Comparison of ENCODE assay signal across 12 cellular contexts in genomic region chr4:155974476-155974749, GRCh38. TPM values are rescaled to one million over a fixed set of nuclear protein-coding genes. Genes with fewer than 3 reads are reported as not detected.
DNase-seq lines count a peak whose midpoint lies in the region; ATAC-seq and TF ChIP-seq lines count a peak whose summit lies in the region.
"Had no signal": no experiment of that assay in that cellular context is flagged by ENCODE, and none has a peak within 500 bp of the region (broad histone marks: within the 10 kb centered on the region; RNA-seq: fewer than 3 reads in every experiment).

No MANE protein-coding gene starts in this region.

- H3K4me1 Mint-ChIP-seq in activated CD4-positive, alpha-beta T cell treated with anti-CD3 and anti-CD28 coated beads, Interleukin-2, amount 10 ng/mL, durations not matched to agents 7 days and 5 days, result no peaks in the 10 kb centered on the region
- H3K4me1 Mint-ChIP-seq: T-cell had no signal

- TF ChIP-seq CTCF in GM12864 (IDR thresholded peaks at IDR 0.05; ENCODE audit: low read depth, low read length, missing control alignments), result no peak

- no peaks in the 10 kb centered on the region for H3K9me3 Mint-ChIP-seq in activated CD4-positive, alpha-beta T cell treated with anti-CD3 and anti-CD28 coated beads, Interleukin-2, amount 10 ng/mL, durations not matched to agents 7 days and 5 days

- peaks cover 7% of the 10 kb centered on the region; the same call in 1 of the 2 replicates for H3K9me3 ChIP-seq in HUES64 (ENCODE audit: insufficient read depth, low read depth, low read length)

- H3K27ac ChIP-seq in HUES64 (ENCODE audit: low read depth, low read length), result peak overlapping the region; percentile 23; the same call in 1 of the 2 replicates
- H3K27ac ChIP-seq: spleen had no signal

- no peak overlapping the region for H3K9ac ChIP-seq in HUES64 (ENCODE audit: low read depth, low read length)

- H3K36me3 Mint-ChIP-seq in activated CD4-positive, alpha-beta T cell treated with anti-CD3 and anti-CD28 coated beads, Interleukin-2, amount 10 ng/mL, durations not matched to agents 7 days and 5 days (ENCODE audit: low read depth), result no peaks in the 10 kb centered on the region
- H3K36me3 Mint-ChIP-seq: T-cell had no signal

- CTCF ChIA-PET in activated CD4-positive, alpha-beta T cell treated with anti-CD3 and anti-CD28 coated beads, Interleukin-2, amount 10 ng/mL, durations not matched to agents 7 days and 5 days (lab: Charles Lee), result no interaction called here

- POLR2A ChIA-PET in activated CD4-positive, alpha-beta T cell treated with anti-CD3 and anti-CD28 coated beads, Interleukin-2, amount 10 ng/mL, durations not matched to agents 7 days and 5 days (lab: Charles Lee), result no interaction called here

- ATAC-seq in GM19397 (IDR thresholded peaks at IDR 0.05; ENCODE audit: unreplicated experiment), result peak; percentile 98
- ATAC-seq in HG02885 (IDR thresholded peaks at IDR 0.05; ENCODE audit: poor library complexity, unreplicated experiment), result peak; percentile 97
- ATAC-seq: T-cell had no signal

- no peak overlapping the region for H3K27ac Mint-ChIP-seq in activated CD4-positive, alpha-beta T cell treated with anti-CD3 and anti-CD28 coated beads, Interleukin-2, amount 10 ng/mL, durations not matched to agents 7 days and 5 days
- H3K27ac Mint-ChIP-seq: T-cell had no signal

- H3K4me3 Mint-ChIP-seq in activated CD4-positive, alpha-beta T cell treated with anti-CD3 and anti-CD28 coated beads, Interleukin-2, amount 10 ng/mL, durations not matched to agents 7 days and 5 days, result no peak overlapping the region
- H3K4me3 Mint-ChIP-seq: T-cell had no signal

- peaks cover 17% of the 10 kb centered on the region for H3K4me1 ChIP-seq in HUES64 (ENCODE audit: insufficient read depth, low read length)
- H3K4me1 ChIP-seq: spleen had no signal

- no peaks in the 10 kb centered on the region for H3K36me3 ChIP-seq in HUES64 (ENCODE audit: insufficient read depth, low read length)
- H3K36me3 ChIP-seq: spleen had no signal

- H3K27me3 Mint-ChIP-seq in activated CD4-positive, alpha-beta T cell treated with anti-CD3 and anti-CD28 coated beads, Interleukin-2, amount 10 ng/mL, durations not matched to agents 7 days and 5 days, result no peaks in the 10 kb centered on the region

- peak; percentile 46 for DNase-seq in GM12864 (ENCODE audit: low read depth)
- DNase-seq in NOMO-1 treated with dmso at 0.1 percent for 144 hours (lab: John Stamatoyannopoulos, UW; ENCODE audit: unreplicated experiment), result no peak
- DNase-seq in NCI-H1092 (lab: John Stamatoyannopoulos, UW), result no peak
- no peak for DNase-seq in activated CD4-positive, alpha-beta T cell treated with anti-CD3 and anti-CD28 coated beads, Interleukin-2, amount 10 ng/mL, durations not matched to agents 7 days and 5 days
- DNase-seq in DMS153 (lab: John Stamatoyannopoulos, UW), result no peak
- DNase-seq: central memory CD4-positive, alpha-beta T cell; NCI-H510A; spleen; T-cell had no signal

- WGBS in HUES64, result 95% methylated on average over 1 of the region's 1 CpG

- H3K4me3 ChIP-seq in GM12864 (ENCODE audit: low read depth, low read length) (no peak overlapping the region), HUES64 (ENCODE audit: low read length) (no peak overlapping the region)
- H3K4me3 ChIP-seq: spleen had no signal

- H3K27me3 ChIP-seq in HUES64 (ENCODE audit: insufficient read depth, low read length), result no peaks in the 10 kb centered on the region
- H3K27me3 ChIP-seq: spleen had no signal

RNA-seq across cellular contexts. Expression of gene CTSO, which starts 20.7 kb away (rescaled TPM):
- polyA plus RNA-seq in HUES64 (2013, experiment 1 of 2), result 1.9 TPM
- polyA plus RNA-seq in HUES64 (2013, experiment 2 of 2), result 2.6 TPM
- total RNA-seq in activated CD4-positive, alpha-beta T cell treated with anti-CD3 and anti-CD28 coated beads, Interleukin-2, amount 10 ng/mL, durations not matched to agents 7 days and 5 days, result 1 to 10 TPM; 5.5 to 6.2 TPM
